ENCODE assay signal across 2 cellular contexts in genomic region chr12:131223791-131224567, GRCh38.
TF ChIP-seq lines count a peak whose summit lies in the region.

No MANE protein-coding gene starts in this region.

TF ChIP-seq in A549, 52 proteins besides CTCF, POLR2A, EP300 and RAD21 (continued from another document):
- TF ChIP-seq ATOH8 (CRISPR knock-in tag; IDR thresholded peaks at IDR 0.05; ENCODE audit: low read depth) = no peak
- no peak for TF ChIP-seq HEYL (CRISPR knock-in tag; IDR thresholded peaks at IDR 0.05)

TF ChIP-seq in GM23338, 12 proteins besides CTCF, POLR2A, EP300 and RAD21:
- TF ChIP-seq ZNF462 (CRISPR knock-in tag; IDR thresholded peaks at IDR 0.05) (no peak), NANOG (IDR thresholded peaks at IDR 0.05; ENCODE audit: borderline replicate concordance) (no peak), JUNB (IDR thresholded peaks at IDR 0.05; ENCODE audit: unreplicated experiment) (no peak), ETS1 (IDR thresholded peaks at IDR 0.05) (no peak), ZNF114 (CRISPR knock-in tag; IDR thresholded peaks at IDR 0.05) (no peak), EZH2phosphoT487 (IDR thresholded peaks at IDR 0.05; ENCODE audit: unreplicated experiment) (no peak), STAT1 (IDR thresholded peaks at IDR 0.05; ENCODE audit: unreplicated experiment) (no peak)
